In the genomic region with DNA sequence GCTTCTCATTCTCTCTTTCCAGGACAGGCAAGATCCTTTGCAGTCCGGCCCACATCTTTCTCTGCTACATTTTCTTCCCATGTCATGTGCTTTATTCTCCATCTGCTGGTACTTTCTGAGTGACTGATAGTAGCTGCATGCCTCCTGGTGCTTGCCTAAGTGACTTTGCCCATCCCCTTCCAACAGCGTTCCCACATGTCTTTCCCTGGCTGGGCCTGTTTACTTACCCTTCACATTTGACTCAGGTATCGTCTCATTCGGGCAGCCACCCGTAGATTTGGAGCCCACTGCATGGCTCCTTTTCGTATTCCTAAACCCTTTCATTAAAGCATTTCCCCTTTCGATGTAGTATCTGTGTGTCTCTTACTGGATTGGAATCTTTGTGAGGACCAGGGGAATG, we compare ENCODE assay signal across 16 cellular contexts.
"Had no signal": no experiment of that assay in that cellular context is flagged by ENCODE, and none has a peak within 500 bp of the region (broad histone marks: within the 10 kb centered on the region; RNA-seq: fewer than 3 reads in every experiment).

No MANE protein-coding gene starts in this region.

- H3K4me1 Mint-ChIP-seq: endodermal cell; stimulated activated effector memory CD8-positive, alpha-beta T cell treated with anti-CD3 and anti-CD28 coated beads, Interleukin-12 subunit alpha, Interleukin-12 subunit beta, amount 100 ng/mL, for 72 hours had no signal

- H3K27me3 Mint-ChIP-seq: activated CD4-positive, alpha-beta T cell treated with anti-CD3 and anti-CD28 coated beads, Interleukin-2, amount 10 ng/mL, durations not matched to agents 7 days and 5 days; activated naive CD8-positive, alpha-beta T cell treated with anti-CD3 and anti-CD28 coated beads, Interleukin-2, amount 10 ng/mL, durations not matched to agents 7 days and 5 days; naive thymus-derived CD4-positive, alpha-beta T cell had no signal

- H3K9me3 Mint-ChIP-seq: activated CD4-positive, alpha-beta T cell treated with anti-CD3 and anti-CD28 coated beads, Interleukin-2, amount 10 ng/mL, durations not matched to agents 7 days and 5 days; activated naive CD8-positive, alpha-beta T cell treated with anti-CD3 and anti-CD28 coated beads, Interleukin-2, amount 10 ng/mL, durations not matched to agents 7 days and 5 days; endodermal cell; naive thymus-derived CD4-positive, alpha-beta T cell; stimulated activated effector memory CD8-positive, alpha-beta T cell treated with anti-CD3 and anti-CD28 coated beads, Interleukin-12 subunit alpha, Interleukin-12 subunit beta, amount 100 ng/mL, for 72 hours had no signal

- H3K4me3 ChIP-seq: hepatocyte, mucosa of descending colon, testis had no signal

- H3K27ac Mint-ChIP-seq: activated CD4-positive, alpha-beta T cell treated with anti-CD3 and anti-CD28 coated beads, Interleukin-2, amount 10 ng/mL, durations not matched to agents 7 days and 5 days; activated naive CD8-positive, alpha-beta T cell treated with anti-CD3 and anti-CD28 coated beads, Interleukin-2, amount 10 ng/mL, durations not matched to agents 7 days and 5 days; endodermal cell; stimulated activated effector memory CD8-positive, alpha-beta T cell treated with anti-CD3 and anti-CD28 coated beads, Interleukin-12 subunit alpha, Interleukin-12 subunit beta, amount 100 ng/mL, for 72 hours had no signal

- DNase-seq: activated CD4-positive, alpha-beta T cell treated with anti-CD3 and anti-CD28 coated beads, Interleukin-2, amount 10 ng/mL, durations not matched to agents 7 days and 5 days; activated naive CD4-positive, alpha-beta T cell treated with Interleukin-2 at 50 U/mL for 16 hours; activated naive CD8-positive, alpha-beta T cell treated with anti-CD3 and anti-CD28 coated beads, Interleukin-2, amount 10 ng/mL, durations not matched to agents 7 days and 5 days; amygdala; caudate nucleus; endodermal cell; foreskin fibroblast; mammary epithelial cell; mucosa of descending colon; naive thymus-derived CD4-positive, alpha-beta T cell; stimulated activated CD4-positive, alpha-beta T cell treated with anti-CD3 and anti-CD28 coated beads, Interleukin-4, amount 100 ng/mL, for 24 hours; testis had no signal

- H3K4me2 ChIP-seq: hepatocyte had no signal

- H3K9me3 ChIP-seq: mucosa of descending colon, testis had no signal

- H3K4me1 ChIP-seq: testis had no signal

- H3K4me3 Mint-ChIP-seq: activated CD4-positive, alpha-beta T cell treated with anti-CD3 and anti-CD28 coated beads, Interleukin-2, amount 10 ng/mL, durations not matched to agents 7 days and 5 days; activated naive CD8-positive, alpha-beta T cell treated with anti-CD3 and anti-CD28 coated beads, Interleukin-2, amount 10 ng/mL, durations not matched to agents 7 days and 5 days; endodermal cell; naive thymus-derived CD4-positive, alpha-beta T cell; stimulated activated effector memory CD8-positive, alpha-beta T cell treated with anti-CD3 and anti-CD28 coated beads, Interleukin-12 subunit alpha, Interleukin-12 subunit beta, amount 100 ng/mL, for 72 hours had no signal

- H2AFZ ChIP-seq: hepatocyte had no signal

- H3K27me3 ChIP-seq: hepatocyte, testis had no signal

- ATAC-seq: activated CD4-positive, CD25-positive, alpha-beta regulatory T cell treated with anti-CD3 and anti-CD28 coated beads, Interleukin-2, amount 50 U/mL, for 24 hours; mucosa of descending colon; naive thymus-derived CD4-positive, alpha-beta T cell; sciatic nerve; stimulated activated effector memory CD8-positive, alpha-beta T cell treated with anti-CD3 and anti-CD28 coated beads, Interleukin-12 subunit alpha, Interleukin-12 subunit beta, amount 100 ng/mL, for 72 hours had no signal

- H3K27ac ChIP-seq: hepatocyte, testis had no signal
